Comparison of ENCODE assay signal across 10 cellular contexts in the genomic region with DNA sequence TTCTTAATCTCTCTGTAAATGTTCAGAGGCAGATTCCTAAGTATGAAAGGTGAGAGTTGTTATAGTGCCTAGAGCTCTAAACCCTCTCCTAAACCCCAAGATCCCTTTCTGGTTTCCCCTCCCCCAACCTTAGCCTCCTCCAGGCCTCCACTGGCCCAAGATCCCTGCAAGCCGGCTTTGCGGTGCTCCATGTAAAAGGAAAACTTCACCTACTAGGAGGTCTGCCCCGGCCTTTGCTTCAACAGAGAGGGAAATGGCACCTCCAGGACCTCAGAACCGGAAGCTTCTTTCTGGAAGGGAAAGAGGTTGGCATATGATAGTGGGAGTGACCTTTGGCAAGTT. TPM values are rescaled to one million over a fixed set of nuclear protein-coding genes. Genes with fewer than 3 reads are reported as not detected.
DNase-seq lines count a peak whose midpoint lies in the region; TF ChIP-seq lines count a peak whose summit lies in the region.
"Had no signal": no experiment of that assay in that cellular context is flagged by ENCODE, and none has a peak within 500 bp of the region (broad histone marks: within the 10 kb centered on the region; RNA-seq: fewer than 3 reads in every experiment).

No MANE protein-coding gene starts in this region.

- WGBS in prostate gland: 44% methylated on average over 4 of the region's 4 CpGs

- H3K9me3 ChIP-seq in SJSA1 (replicated peaks): no peaks in the 10 kb centered on the region
- H3K9me3 ChIP-seq in prostate gland: no peaks in the 10 kb centered on the region
- H3K9me3 ChIP-seq: mucosa of descending colon had no signal

- H3K27ac Mint-ChIP-seq in Calu3 (ENCODE audit: unreplicated experiment): peak overlapping the region; percentile 54

- TF ChIP-seq CTCF in Calu3 (IDR thresholded peaks at IDR 0.05; ENCODE audit: unreplicated experiment) (no peak), epithelial cell of proximal tubule (conservative IDR thresholded peaks at IDR 0.05; ENCODE audit: low read depth, low read length) (no peak), prostate gland (IDR thresholded peaks at IDR 0.05) (no peak)

- peak overlapping the region; percentile 70 for H3K27ac ChIP-seq in SJSA1
- peak overlapping the region; percentile 86 to 91 for H3K27ac ChIP-seq in prostate gland

- CTCF ChIA-PET in Calu3 (lab: Charles Lee): no interaction called here

- DNase-seq in Calu3 (no peak), SJSA1 (ENCODE audit: low read depth in 1 of 2, low spot score in 2 of 2) (no peak), epithelial cell of proximal tubule (ENCODE audit: low read depth) (no peak), prostate gland (ENCODE audit: low spot score) (no peak), DMS79 (lab: John Stamatoyannopoulos, UW) (no peak), DMS114 treated with DMSO at 0.1 percent for 48 hours (lab: John Stamatoyannopoulos, UW; ENCODE audit: unreplicated experiment) (no peak), germinal center (ENCODE audit: low spot score) (no peak)
- no peak for DNase-seq in activated CD4-positive, CD25-positive, alpha-beta regulatory T cell treated with anti-CD3 and anti-CD28 coated beads, Interleukin-2, amount 50 U/mL, for 72 hours

- H3K4me3 ChIP-seq in SJSA1 (no peak overlapping the region; the same call in 1 of the 2 replicates), epithelial cell of proximal tubule (ENCODE audit: low read depth, low read length) (peak overlapping the region; percentile 67), prostate gland (no peak overlapping the region)

- peaks cover 17% of the 10 kb centered on the region for H3K27me3 Mint-ChIP-seq in Calu3 (ENCODE audit: unreplicated experiment)

- TF ChIP-seq POLR2A in prostate gland (IDR thresholded peaks at IDR 0.05): no peak

- H3K36me3 ChIP-seq in SJSA1 (peaks cover 69% of the 10 kb centered on the region), prostate gland (no peaks in the 10 kb centered on the region)

- peak overlapping the region; percentile 67 for H3K4me3 Mint-ChIP-seq in Calu3 (ENCODE audit: low read depth, unreplicated experiment)

- H3K27me3 ChIP-seq in SJSA1 (replicated peaks) (no peaks in the 10 kb centered on the region), prostate gland (replicated peaks; ENCODE audit: insufficient read depth) (no peaks in the 10 kb centered on the region)

- H3K4me1 ChIP-seq in SJSA1 (replicated peaks) (peaks cover 30% of the 10 kb centered on the region), prostate gland (replicated peaks) (peaks cover 6% of the 10 kb centered on the region)

- peaks cover 34% of the 10 kb centered on the region for H3K36me3 Mint-ChIP-seq in Calu3 (ENCODE audit: insufficient read depth, unreplicated experiment)

- intact Hi-C loops in Calu3 (cut with micrococcal nuclease; ENCODE audit: unreplicated experiment) (loop anchor here (10.0 kb wide), 1 partner anchor 215 kb away; no protein-coding TSS in a partner anchor), prostate gland (cut with DNase I) (loop anchor here (2.0 to 10.0 kb wide), 5 partner anchors 125 to 455 kb away; a partner anchor contains a TSS)

- BruUV-seq in Calu3 (replicated peaks; lab: Mats Ljungman, UMichigan): no TSS peak

- no peaks in the 10 kb centered on the region for H3K9me3 Mint-ChIP-seq in Calu3 (ENCODE audit: low read depth, unreplicated experiment)

- peaks cover 11% of the 10 kb centered on the region for H3K4me1 Mint-ChIP-seq in Calu3 (ENCODE audit: low read depth, unreplicated experiment)

RNA-seq across cellular contexts. Expression of a gene that starts 2.3 kb away (rescaled TPM):
- total RNA-seq in Calu3 (2022) (45.3 and 56.8 TPM in 2 replicates), epithelial cell of proximal tubule (73.1 and 77.5 TPM in 2 replicates), prostate gland (100 to 1,000 TPM; 112 to 148 TPM)
- 241 and 272 TPM in 2 replicates for total RNA-seq in SJSA1 (2014; rRNA removed; shearing (Covaris generic))

RNA-seq across cellular contexts. Expression of a gene that starts 20.0 kb away (rescaled TPM):
- total RNA-seq in Calu3 (2022) (not detected in 2 replicates), epithelial cell of proximal tubule (not detected in 2 replicates), prostate gland (1 to 10 TPM in 1 of 2 donors, not detected in 1; 1.9 TPM)
- total RNA-seq in SJSA1 (2014; rRNA removed; shearing (Covaris generic)): not detected in 2 replicates
- total RNA-seq: HT1080, mucosa of descending colon had no signal
